In genomic region chr2:170817999-170818293, GRCh38 we compare ENCODE assay signal across 9 cellular contexts. TPM values are rescaled to one million over a fixed set of nuclear protein-coding genes. Genes with fewer than 3 reads are reported as not detected.
DNase-seq lines count a peak whose midpoint lies in the region; TF ChIP-seq lines count a peak whose summit lies in the region.
"Had no signal": no experiment of that assay in that cellular context is flagged by ENCODE, and none has a peak within 500 bp of the region (broad histone marks: within the 10 kb centered on the region; RNA-seq: fewer than 3 reads in every experiment).

No MANE protein-coding gene starts in this region.

- TF ChIP-seq CTCF in Calu3 (IDR thresholded peaks at IDR 0.05; ENCODE audit: unreplicated experiment) (no peak), parathyroid adenoma (IDR thresholded peaks at IDR 0.05) (no peak)

- H3K9me3 ChIP-seq in Karpas-422 (ENCODE audit: low read length), result no peaks in the 10 kb centered on the region
- no peaks in the 10 kb centered on the region for H3K9me3 ChIP-seq in duodenal mucosa (ENCODE audit: control insufficient read depth in 1 of 2, low read length in 2 of 2)
- no peaks in the 10 kb centered on the region for H3K9me3 ChIP-seq in parathyroid adenoma (ENCODE audit: control insufficient read depth, low read length)

- H3K27ac ChIP-seq in Karpas-422 (ENCODE audit: low read length) (no peak overlapping the region), duodenal mucosa (ENCODE audit: low read depth, low read length) (no peak overlapping the region), parathyroid adenoma (peak overlapping the region; percentile 74)

- H3K4me1 ChIP-seq in Karpas-422 (ENCODE audit: low read length), result peaks cover 23% of the 10 kb centered on the region
- peaks cover 38 to 59% of the 10 kb centered on the region in 2 donors for H3K4me1 ChIP-seq in duodenal mucosa (ENCODE audit: control insufficient read depth in 1 of 2, insufficient read depth in 2 of 2, low read length in 2 of 2)
- peaks cover 5% of the 10 kb centered on the region for H3K4me1 ChIP-seq in parathyroid adenoma

- H3K4me2 ChIP-seq in Karpas-422 (ENCODE audit: low read depth, low read length, poor library complexity, severe bottlenecking) (peak overlapping the region; percentile 74), parathyroid adenoma (ENCODE audit: low read length) (peak overlapping the region; percentile 81)

- peak overlapping the region; percentile 85 for H3K4me3 Mint-ChIP-seq in Calu3 (ENCODE audit: low read depth, unreplicated experiment)

- no peaks in the 10 kb centered on the region for H3K36me3 ChIP-seq in Karpas-422 (ENCODE audit: insufficient read depth, low read length)
- H3K36me3 ChIP-seq in duodenal mucosa (ENCODE audit: control insufficient read depth in 1 of 2, insufficient read depth in 2 of 2, low read length in 2 of 2), result no peaks in the 10 kb centered on the region
- H3K36me3 ChIP-seq in parathyroid adenoma (ENCODE audit: control insufficient read depth, insufficient read depth, low read length), result no peaks in the 10 kb centered on the region

- peak overlapping the region; percentile 30 for H3K27ac Mint-ChIP-seq in Calu3 (ENCODE audit: unreplicated experiment)

- peaks cover 42% of the 10 kb centered on the region for H3K27me3 Mint-ChIP-seq in Calu3 (ENCODE audit: unreplicated experiment)

- H2AFZ ChIP-seq in Karpas-422 (ENCODE audit: low read length) (no peak overlapping the region), parathyroid adenoma (peak overlapping the region; percentile 90)

- CTCF ChIA-PET in Calu3 (lab: Charles Lee), result no interaction called here

- intact Hi-C loops in Calu3 (cut with micrococcal nuclease; ENCODE audit: unreplicated experiment), result loop anchor here (2.0 to 10.0 kb wide), 4 partner anchors 55 to 1363 kb away; partner anchors contain the start of gene SP5

- H3K9ac ChIP-seq in Karpas-422 (ENCODE audit: low read length), result peak overlapping the region; percentile 37
- H3K9ac ChIP-seq in duodenal mucosa (ENCODE audit: low read depth in 1 of 2, low read length in 2 of 2), result no peak overlapping the region
- H3K9ac ChIP-seq in parathyroid adenoma, result no peak overlapping the region

- peaks cover 23% of the 10 kb centered on the region for H3K4me1 Mint-ChIP-seq in Calu3 (ENCODE audit: low read depth, unreplicated experiment)

- H3K27me3 ChIP-seq in Karpas-422 (ENCODE audit: low read length) (no peaks in the 10 kb centered on the region), duodenal mucosa (ENCODE audit: control insufficient read depth in 1 of 2, insufficient read depth in 2 of 2, low read length in 2 of 2) (peaks cover 86 to 94% of the 10 kb centered on the region in 2 donors), parathyroid adenoma (ENCODE audit: control insufficient read depth, insufficient read depth, low read length) (no peaks in the 10 kb centered on the region)

- H3K4me3 ChIP-seq in Karpas-422 (ENCODE audit: low read length) (peak overlapping the region; percentile 63), duodenal mucosa (ENCODE audit: low read depth in 1 of 2, low read length in 2 of 2) (peak overlapping the region; percentile 44 to 64), parathyroid adenoma (ENCODE audit: low read depth, low read length) (peak overlapping the region; percentile 91)

- BruUV-seq in Calu3 (replicated peaks; lab: Mats Ljungman, UMichigan), result no TSS peak

- H3K79me2 ChIP-seq in Karpas-422 (ENCODE audit: low read length) (no peaks in the 10 kb centered on the region), parathyroid adenoma (peaks cover 6% of the 10 kb centered on the region)

- H3K9me3 Mint-ChIP-seq in Calu3 (ENCODE audit: low read depth, unreplicated experiment), result no peaks in the 10 kb centered on the region

- H3K9me2 ChIP-seq in Karpas-422 (replicated peaks; ENCODE audit: insufficient read depth, low read length), result no peaks in the 10 kb centered on the region

- no peaks in the 10 kb centered on the region for H4K20me1 ChIP-seq in Karpas-422 (ENCODE audit: insufficient read depth, low read depth, low read length)

- peak; percentile 54 for DNase-seq in Calu3
- DNase-seq in Karpas-422, result no peak
- DNase-seq in OCI-M2 (lab: John Stamatoyannopoulos, UW; ENCODE audit: unreplicated experiment), result no peak
- DNase-seq in amygdala (lab: John Stamatoyannopoulos, UW), result no peak
- DNase-seq in NCI-H82 treated with DMSO at 0.1 percent for 48 hours (lab: John Stamatoyannopoulos, UW; ENCODE audit: unreplicated experiment), result no peak
- DNase-seq: activated naive CD4-positive, alpha-beta T cell treated with Interleukin-2 at 50 U/mL for 16 hours; NCI-H146 had no signal

- peaks cover 39% of the 10 kb centered on the region for H3K36me3 Mint-ChIP-seq in Calu3 (ENCODE audit: insufficient read depth, unreplicated experiment)

RNA-seq across cellular contexts. Expression of gene GAD1, which starts 1.3 kb away (rescaled TPM):
- total RNA-seq in Calu3 (2022), result 11.2 and 11.5 TPM in 2 replicates
- total RNA-seq in Karpas-422 (2014; rRNA removed; shearing (Covaris generic); ENCODE audit: low replicate concordance), result 7.1 and 7.7 TPM in 2 replicates

RNA-seq across cellular contexts. Expression of gene ERICH2, which starts 47.8 kb away (rescaled TPM):
- total RNA-seq in Calu3 (2022), result 1.2 and 2.4 TPM in 2 replicates
- total RNA-seq in Karpas-422 (2014; rRNA removed; shearing (Covaris generic); ENCODE audit: low replicate concordance), result not detected in 2 replicates
